In the genomic region with DNA sequence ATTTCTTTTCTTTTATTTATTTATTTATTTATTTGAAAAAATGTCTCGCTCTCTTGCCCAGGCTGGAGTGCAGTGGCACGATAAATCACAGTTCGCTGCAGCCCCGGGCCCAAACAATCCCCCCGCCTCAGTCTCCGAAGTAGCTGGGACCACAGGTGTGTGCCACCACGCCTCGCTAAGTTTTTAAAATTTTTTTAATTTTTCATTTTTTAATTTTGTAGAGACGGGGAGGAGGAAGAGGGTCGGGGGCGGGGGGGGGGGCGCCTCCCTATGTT, we compare ENCODE assay signal across 8 cellular contexts. TPM values are rescaled to one million over a fixed set of nuclear protein-coding genes. Genes with fewer than 3 reads are reported as not detected.
DNase-seq lines count a peak whose midpoint lies in the region; ATAC-seq and TF ChIP-seq lines count a peak whose summit lies in the region.

No MANE protein-coding gene starts in this region.

- peaks cover 0 to 22% of the 10 kb centered on the region in 2 donors for H3K4me1 ChIP-seq in left lung
- H3K4me1 ChIP-seq in thoracic aorta (ENCODE audit: control insufficient read depth in 1 of 2, low read depth in 2 of 2) = peaks cover 15% of the 10 kb centered on the region in 2 donors

- H3K36me3 ChIP-seq in left lung (peaks cover 0 to 25% of the 10 kb centered on the region in 2 donors), thoracic aorta (peaks cover under 1% of the 10 kb centered on the region)

- TF ChIP-seq CTCF in astrocyte of the cerebellum (IDR thresholded peaks at IDR 0.05; ENCODE audit: low read depth, low read length, missing control alignments) (no peak), left lung (IDR thresholded peaks at IDR 0.05) (no peak), thoracic aorta (IDR thresholded peaks at IDR 0.05) (no peak)

- ATAC-seq in left lung = no peak
- ATAC-seq in thoracic aorta (ENCODE audit: insufficient number of reproducible peaks, low FRiP score, low read depth) = peak; percentile 12
- no peak for ATAC-seq in esophagus mucosa
- no peak for ATAC-seq in GM21526 (IDR thresholded peaks at IDR 0.05; ENCODE audit: low FRiP score, unreplicated experiment)

- intact Hi-C loops in left lung (cut with DNase I) = no loop called here

- peak overlapping the region; percentile 88 for H3K4me3 ChIP-seq in astrocyte of the cerebellum (ENCODE audit: low read depth, low read length)
- H3K4me3 ChIP-seq in left lung = peak overlapping the region; percentile 66 to 78
- peak overlapping the region; percentile 93 for H3K4me3 ChIP-seq in thoracic aorta

- in situ Hi-C loops in astrocyte of the cerebellum (cut with HindIII; ENCODE audit: low sequenced_read_pairs) = no loop called here

- H3K9me3 ChIP-seq in left lung = no peaks in the 10 kb centered on the region
- H3K9me3 ChIP-seq in thoracic aorta = no peaks in the 10 kb centered on the region

- H3K27ac ChIP-seq in left lung = peak overlapping the region; percentile 85 to 88
- peak overlapping the region; percentile 64 to 78 for H3K27ac ChIP-seq in thoracic aorta

- DNase-seq in DMS53 treated with DMSO at 0.1 percent for 48 hours (lab: John Stamatoyannopoulos, UW; ENCODE audit: unreplicated experiment) = peak; percentile 4
- DNase-seq in DMS53 (lab: John Stamatoyannopoulos, UW) = no peak
- DNase-seq in astrocyte of the cerebellum (ENCODE audit: low read depth) = no peak
- DNase-seq in left lung = no peak
- no peak for DNase-seq in thoracic aorta (ENCODE audit: low spot score)
- no peak for DNase-seq in activated CD8-positive, alpha-beta memory T cell treated with anti-CD3 and anti-CD28 coated beads, Interleukin-2, amount 50 U/mL, for 4 hours

- H3K27me3 ChIP-seq in left lung (no peaks in the 10 kb centered on the region), thoracic aorta (replicated peaks; ENCODE audit: insufficient read depth) (no peaks in the 10 kb centered on the region)

RNA-seq across cellular contexts. Expression of gene MFN1, which starts 0.5 kb away (rescaled TPM):
- total RNA-seq in left lung = 10 to 100 TPM; 38.8 to 47.3 TPM
- 10 to 100 TPM; 26.3 to 57.4 TPM for total RNA-seq in thoracic aorta
- total RNA-seq in esophagus mucosa = 42.0 TPM

RNA-seq across cellular contexts. Expression of gene ZNF639, which starts 24.2 kb away (rescaled TPM):
- total RNA-seq in left lung (10 to 100 TPM; 24.6 to 25.0 TPM), thoracic aorta (10 to 100 TPM; 21.8 to 62.2 TPM), esophagus mucosa (14.1 TPM)
